17 cellular contexts compared by ENCODE assay signal in the genomic region with DNA sequence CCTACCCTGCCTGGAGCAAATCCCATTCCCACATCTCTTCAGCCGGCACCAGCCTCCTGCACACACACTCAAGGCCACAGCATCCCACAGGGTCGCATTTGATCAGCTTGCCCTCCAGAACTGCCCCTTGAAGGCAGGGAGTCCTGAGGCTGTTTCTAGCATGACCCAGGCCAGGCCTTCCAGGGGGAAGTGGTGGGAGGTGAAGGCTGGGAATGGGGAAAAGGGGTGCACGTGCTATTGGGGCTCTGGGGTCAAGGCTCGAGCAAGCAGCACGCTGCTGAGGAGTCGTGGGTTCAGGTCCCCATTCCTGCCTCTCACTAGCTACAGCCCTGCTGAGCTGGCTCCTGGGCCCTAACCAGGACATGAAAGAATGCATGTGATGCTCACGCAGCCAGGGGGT. TPM values are rescaled to one million over a fixed set of nuclear protein-coding genes. Genes with fewer than 3 reads are reported as not detected.
DNase-seq lines count a peak whose midpoint lies in the region; ATAC-seq and TF ChIP-seq lines count a peak whose summit lies in the region.
"Had no signal": no experiment of that assay in that cellular context is flagged by ENCODE, and none has a peak within 500 bp of the region (broad histone marks: within the 10 kb centered on the region; RNA-seq: fewer than 3 reads in every experiment).

No MANE protein-coding gene starts in this region.

- H3K9me3 Mint-ChIP-seq in neural progenitor cell: no peaks in the 10 kb centered on the region

- H3K9ac ChIP-seq in NT2/D1 (ENCODE audit: insufficient read length, low read depth) (peak overlapping the region; percentile 35), neural progenitor cell (no peak overlapping the region)

- no peak for TF ChIP-seq CTCF in neural progenitor cell (IDR thresholded peaks at IDR 0.05)

- H2AFZ ChIP-seq in neural progenitor cell (replicated peaks): no peak overlapping the region

- ATAC-seq in HG02759 (IDR thresholded peaks at IDR 0.05; ENCODE audit: unreplicated experiment): no peak
- ATAC-seq: sciatic nerve had no signal

- H3K27ac ChIP-seq in angular gyrus (ENCODE audit: low read depth, low read length): peak overlapping the region; percentile 63
- H3K27ac ChIP-seq in neural progenitor cell: no peak overlapping the region
- H3K27ac ChIP-seq: cardiac muscle cell had no signal

- H3K4me3 ChIP-seq in NT2/D1 (ENCODE audit: insufficient read length, low read depth) (no peak overlapping the region), neural progenitor cell (no peak overlapping the region)
- H3K4me3 ChIP-seq: cardiac muscle cell had no signal

- no peaks in the 10 kb centered on the region for H3K36me3 Mint-ChIP-seq in neural progenitor cell

- H3K27me3 ChIP-seq in NT2/D1 (ENCODE audit: insufficient read depth, insufficient read length) (no peaks in the 10 kb centered on the region), neural progenitor cell (no peaks in the 10 kb centered on the region)
- H3K27me3 ChIP-seq: cardiac muscle cell had no signal

- H3K79me2 ChIP-seq in neural progenitor cell (ENCODE audit: low read depth): no peaks in the 10 kb centered on the region

- no peaks in the 10 kb centered on the region for H3K9me3 ChIP-seq in NT2/D1 (ENCODE audit: insufficient read depth, low read length)
- H3K9me3 ChIP-seq in neural progenitor cell (ENCODE audit: low read depth): no peaks in the 10 kb centered on the region

- peaks cover 41% of the 10 kb centered on the region for H3K4me1 Mint-ChIP-seq in neural progenitor cell

- DNase-seq in NT2/D1 (ENCODE audit: low read depth, low spot score) (no peak), neural progenitor cell (ENCODE audit: low spot score) (no peak), GF-D8 (lab: John Stamatoyannopoulos, UW) (no peak)
- DNase-seq in stimulated activated naive CD4-positive, alpha-beta T cell (lab: John Stamatoyannopoulos, UW): no peak
- DNase-seq: C1 segment of cervical spinal cord; kidney; mesendoderm; NCI-H2171; NCI-H774; nucleus accumbens; stimulated activated CD4-positive, alpha-beta T cell treated with anti-CD3 and anti-CD28 coated beads, Interleukin-2, amount 100 ng/mL, for 48 hours had no signal

- peak overlapping the region; percentile 9 for H3K4me3 Mint-ChIP-seq in neural progenitor cell

- peaks cover 17% of the 10 kb centered on the region for H3K27me3 Mint-ChIP-seq in neural progenitor cell (ENCODE audit: insufficient read depth, low read depth)

- H3K4me1 ChIP-seq in NT2/D1 (ENCODE audit: insufficient read depth, insufficient read length) (peaks cover 29% of the 10 kb centered on the region), neural progenitor cell (peaks cover 19% of the 10 kb centered on the region)

- no peaks in the 10 kb centered on the region for H4K20me1 ChIP-seq in neural progenitor cell (ENCODE audit: low read depth)

- no peaks in the 10 kb centered on the region for H3F3A ChIP-seq in neural progenitor cell (ENCODE audit: low read depth)

- H3K4me2 ChIP-seq in neural progenitor cell: no peak overlapping the region

- peaks cover 38% of the 10 kb centered on the region for H3K36me3 ChIP-seq in NT2/D1 (ENCODE audit: insufficient read depth, insufficient read length, low read length)
- H3K36me3 ChIP-seq in neural progenitor cell: no peaks in the 10 kb centered on the region
- H3K36me3 ChIP-seq: cardiac muscle cell had no signal

- peak; percentile 55 for TF ChIP-seq POLR2A in GM19193 (IDR thresholded peaks at IDR 0.05; ENCODE audit: extremely low read depth, insufficient read depth, insufficient read length)

- peak overlapping the region; percentile 9 for H3K27ac Mint-ChIP-seq in neural progenitor cell

RNA-seq across cellular contexts. Expression of gene SEMA7A, which starts 24.9 kb away (rescaled TPM):
- 3.5 and 11.7 TPM in 2 replicates for total RNA-seq in neural progenitor cell (ENCODE audit: low replicate concordance)

RNA-seq across cellular contexts. Expression of gene CYP11A1, which starts 41.4 kb away (rescaled TPM):
- 0.99 and 1.1 TPM in 2 replicates for total RNA-seq in neural progenitor cell (ENCODE audit: low replicate concordance)
- total RNA-seq: RPMI7951 had no signal

RNA-seq across cellular contexts. Expression of gene UBL7, which starts 52.1 kb away (rescaled TPM):
- total RNA-seq in neural progenitor cell (ENCODE audit: low replicate concordance): 60.4 and 69.3 TPM in 2 replicates
